Comparison of ENCODE assay signal across 8 cellular contexts in genomic region chr15:42680142-42680482, GRCh38. TPM values are rescaled to one million over a fixed set of nuclear protein-coding genes. Genes with fewer than 3 reads are reported as not detected.
DNase-seq lines count a peak whose midpoint lies in the region; ATAC-seq and TF ChIP-seq lines count a peak whose summit lies in the region.
"Not testable (repeated sequence)": the region's sequence is repeated elsewhere in the genome, so short reads cannot be mapped to it uniquely, and the experiment has no call there.

No MANE protein-coding gene starts in this region.

- not testable (repeated sequence) for H3K4me2 ChIP-seq in SK-N-SH

- DNase-seq in GM13977 (ENCODE audit: low spot score): peak; percentile 55
- DNase-seq in HS-5 (ENCODE audit: low read depth): peak; percentile 11
- not testable (repeated sequence) for DNase-seq in SK-N-SH; vagina (ENCODE audit: extremely low spot score in 2 of 2)
- peak; percentile 86 for DNase-seq in activated CD8-positive, alpha-beta T cell treated with anti-CD3 and anti-CD28 coated beads for 36 hours
- peak; percentile 48 for DNase-seq in activated naive CD4-positive, alpha-beta T cell treated with anti-CD3 and anti-CD28 coated beads, Interleukin-2, amount 10 ng/mL, durations not matched to agents 7 days and 5 days
- peak; percentile 29 for DNase-seq in fibroblast of mammary gland (ENCODE audit: low read depth)
- DNase-seq in stimulated activated CD4-positive, alpha-beta T cell treated with anti-CD3 and anti-CD28 coated beads, Interleukin-4, amount 100 ng/mL, for 24 hours: peak; percentile 49

- H3K9me3 ChIP-seq in SK-N-SH, vagina: not testable (repeated sequence)

- H2AFZ ChIP-seq in SK-N-SH (ENCODE audit: low read depth): not testable (repeated sequence)

- not testable (repeated sequence) for H3K9ac ChIP-seq in SK-N-SH

- peaks cover 19 to 79% of the 10 kb centered on the region in 2 experiments for H3K36me3 ChIP-seq in SK-N-SH (replicated peaks in 1 of 2; ENCODE audit: control insufficient read depth in 1 of 2, insufficient read depth in 2 of 2, low read length in 1 of 2)
- H3K36me3 ChIP-seq in vagina: peaks cover 0 to 47% of the 10 kb centered on the region in 2 donors

- not testable (repeated sequence) for H3K27me3 Mint-ChIP-seq in activated CD8-positive, alpha-beta T cell treated with anti-CD3 and anti-CD28 coated beads for 36 hours; activated naive CD4-positive, alpha-beta T cell treated with anti-CD3 and anti-CD28 coated beads, Interleukin-2, amount 10 ng/mL, durations not matched to agents 7 days and 5 days

- H3K9me3 Mint-ChIP-seq in activated CD8-positive, alpha-beta T cell treated with anti-CD3 and anti-CD28 coated beads for 36 hours; activated naive CD4-positive, alpha-beta T cell treated with anti-CD3 and anti-CD28 coated beads, Interleukin-2, amount 10 ng/mL, durations not matched to agents 7 days and 5 days: not testable (repeated sequence)

- H3K79me2 ChIP-seq in SK-N-SH (ENCODE audit: insufficient read depth): not testable (repeated sequence)

- H3K27ac Mint-ChIP-seq in activated CD8-positive, alpha-beta T cell treated with anti-CD3 and anti-CD28 coated beads for 36 hours; activated naive CD4-positive, alpha-beta T cell treated with anti-CD3 and anti-CD28 coated beads, Interleukin-2, amount 10 ng/mL, durations not matched to agents 7 days and 5 days: not testable (repeated sequence)

- not testable (repeated sequence) for TF ChIP-seq POLR2A in vagina (IDR thresholded peaks at IDR 0.05)

- TF ChIP-seq EP300 in SK-N-SH (IDR thresholded peaks at IDR 0.05; ENCODE audit: borderline replicate concordance in 1 of 2, low read depth in 1 of 2, low read length in 1 of 2): not testable (repeated sequence)

- TF ChIP-seq RAD21 in SK-N-SH (IDR thresholded peaks at IDR 0.05; ENCODE audit: low read length): not testable (repeated sequence)

- not testable (repeated sequence) for H3K9me2 ChIP-seq in SK-N-SH

- not testable (repeated sequence) for H3K4me3 Mint-ChIP-seq in activated CD8-positive, alpha-beta T cell treated with anti-CD3 and anti-CD28 coated beads for 36 hours; activated naive CD4-positive, alpha-beta T cell treated with anti-CD3 and anti-CD28 coated beads, Interleukin-2, amount 10 ng/mL, durations not matched to agents 7 days and 5 days

- peak; percentile 98 for ATAC-seq in activated CD8-positive, alpha-beta T cell treated with anti-CD3 and anti-CD28 coated beads for 36 hours

- not testable (repeated sequence) for H4K20me1 ChIP-seq in SK-N-SH (ENCODE audit: insufficient read depth)

- H3K27me3 ChIP-seq in SK-N-SH (ENCODE audit: insufficient read depth); vagina: not testable (repeated sequence)

- TF ChIP-seq CTCF in GM13977 (IDR thresholded peaks at IDR 0.05; ENCODE audit: extremely low read depth, insufficient read depth, missing control alignments); SK-N-SH (IDR thresholded peaks at IDR 0.05); activated CD8-positive, alpha-beta T cell treated with anti-CD3 and anti-CD28 coated beads for 36 hours (IDR thresholded peaks at IDR 0.05); fibroblast of mammary gland (conservative IDR thresholded peaks at IDR 0.05; ENCODE audit: control insufficient read depth, insufficient read depth, low read depth, low read length); vagina (IDR thresholded peaks at IDR 0.05): not testable (repeated sequence)

- H3F3A ChIP-seq in SK-N-SH (replicated peaks; ENCODE audit: insufficient read depth): not testable (repeated sequence)

- H3K4me1 Mint-ChIP-seq in activated CD8-positive, alpha-beta T cell treated with anti-CD3 and anti-CD28 coated beads for 36 hours (ENCODE audit: low read depth): peaks cover 12% of the 10 kb centered on the region
- H3K4me1 Mint-ChIP-seq in activated naive CD4-positive, alpha-beta T cell treated with anti-CD3 and anti-CD28 coated beads, Interleukin-2, amount 10 ng/mL, durations not matched to agents 7 days and 5 days: not testable (repeated sequence)

- in situ Hi-C loops in GM13977 (cut with MboI; ENCODE audit: low pct_unique_long_range_greater_than_20kb, low sequenced_read_pairs, unreplicated experiment): not testable (repeated sequence)

- H3K4me1 ChIP-seq in SK-N-SH (ENCODE audit: control insufficient read depth in 1 of 2, insufficient read depth in 2 of 2, low read depth in 1 of 2, low read length in 1 of 2); vagina: not testable (repeated sequence)

- H3K4me3 ChIP-seq in SK-N-SH (ENCODE audit: low read depth in 2 of 2, low read length in 1 of 2); fibroblast of mammary gland (ENCODE audit: control insufficient read depth, low read depth, low read length); vagina: not testable (repeated sequence)

- POLR2A ChIA-PET in SK-N-SH (lab: Yijun Ruan, JAX): not testable (repeated sequence)
- POLR2A ChIA-PET in activated CD8-positive, alpha-beta T cell treated with anti-CD3 and anti-CD28 coated beads for 36 hours (lab: Charles Lee): interaction anchor here (1.5 kb wide), 1 partner anchor 71 kb away, joined by 3 read pairs; no protein-coding TSS in a partner anchor

- peaks cover 14% of the 10 kb centered on the region for H3K36me3 Mint-ChIP-seq in activated CD8-positive, alpha-beta T cell treated with anti-CD3 and anti-CD28 coated beads for 36 hours (ENCODE audit: low read depth)
- H3K36me3 Mint-ChIP-seq in activated naive CD4-positive, alpha-beta T cell treated with anti-CD3 and anti-CD28 coated beads, Interleukin-2, amount 10 ng/mL, durations not matched to agents 7 days and 5 days: not testable (repeated sequence)

- intact Hi-C loops in activated CD8-positive, alpha-beta T cell treated with anti-CD3 and anti-CD28 coated beads for 36 hours (cut with micrococcal nuclease); vagina (cut with DNase I): not testable (repeated sequence)

- CTCF ChIA-PET in SK-N-SH (lab: Yijun Ruan, JAX): interaction anchor here (1.1 to 2.0 kb wide), 2 partner anchors 56 to 247 kb away, joined by 3 to 8 read pairs; no protein-coding TSS in a partner anchor
- CTCF ChIA-PET in activated CD8-positive, alpha-beta T cell treated with anti-CD3 and anti-CD28 coated beads for 36 hours (lab: Charles Lee): interaction anchor here (0.9 kb wide), 1 partner anchor 56 kb away, joined by 3 read pairs; no protein-coding TSS in a partner anchor
- CTCF ChIA-PET in activated naive CD4-positive, alpha-beta T cell treated with anti-CD3 and anti-CD28 coated beads, Interleukin-2, amount 10 ng/mL, durations not matched to agents 7 days and 5 days (lab: Charles Lee): not testable (repeated sequence)

- 91% methylated on average over 5 of the region's 5 CpGs for WGBS in SK-N-SH (ENCODE audit: low lambda C conversion rate)

- H3K27ac ChIP-seq in SK-N-SH (ENCODE audit: low read depth in 2 of 2, low read length in 1 of 2): not testable (repeated sequence)
- peak overlapping the region; percentile 7 for H3K27ac ChIP-seq in vagina

TF ChIP-seq in SK-N-SH, 30 proteins besides CTCF, POLR2A, EP300 and RAD21:
- TF ChIP-seq FOSL2 (IDR thresholded peaks at IDR 0.05; ENCODE audit: borderline replicate concordance, low read depth): 0 out of 2 replicates have a peak, but pooled peaks have one; percentile 4
TF ChIP-seq in SK-N-SH: peak in this region for 1; not testable (repeated sequence) for 29.

RNA-seq across cellular contexts. Expression of gene CDAN1, which starts 56.8 kb away (rescaled TPM):
- polyA plus RNA-seq in SK-N-SH (2012; rRNA removed): 6.2 and 9.7 TPM in 2 replicates
- polyA plus RNA-seq in SK-N-SH (2012; cell fraction: cytosol; rRNA removed): 2.9 and 4.2 TPM in 2 replicates
- polyA plus RNA-seq in SK-N-SH (2012; cell fraction: nucleus; rRNA removed): 16.4 and 18.2 TPM in 2 replicates
- total RNA-seq in activated CD8-positive, alpha-beta T cell treated with anti-CD3 and anti-CD28 coated beads for 36 hours: 10 to 100 TPM; 18.3 to 19.0 TPM
- 10.3 TPM for total RNA-seq in vagina
